ENCODE assay signal across 13 cellular contexts in the genomic region with DNA sequence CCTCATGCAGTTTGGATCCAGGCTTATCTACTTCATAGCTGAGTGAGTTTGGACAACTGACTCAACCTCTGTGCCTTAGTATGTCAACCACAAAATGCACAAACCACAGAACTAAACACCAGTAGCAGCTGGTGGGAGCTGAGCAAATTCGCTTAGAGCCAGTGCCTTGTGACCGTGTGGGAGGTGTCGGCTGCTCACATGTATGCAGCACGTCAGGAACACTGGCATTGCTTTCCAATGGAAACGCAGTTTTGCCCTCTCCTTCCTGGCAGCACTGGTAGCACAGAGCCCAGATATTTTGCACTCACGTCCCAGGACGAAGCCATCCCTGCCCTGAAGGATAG. TPM values are rescaled to one million over a fixed set of nuclear protein-coding genes. Genes with fewer than 3 reads are reported as not detected.
DNase-seq lines count a peak whose midpoint lies in the region; ATAC-seq, FAIRE-seq and TF ChIP-seq lines count a peak whose summit lies in the region.
"Had no signal": no experiment of that assay in that cellular context is flagged by ENCODE, and none has a peak within 500 bp of the region (broad histone marks: within the 10 kb centered on the region; RNA-seq: fewer than 3 reads in every experiment).

No MANE protein-coding gene starts in this region.

- ATAC-seq in CD4-positive, alpha-beta T cell (ENCODE audit: poor library complexity): no peak
- ATAC-seq: HCT116 had no signal

- H3K36me3 Mint-ChIP-seq in CD4-positive, alpha-beta T cell (ENCODE audit: low read depth): no peaks in the 10 kb centered on the region
- H3K36me3 Mint-ChIP-seq: naive B cell had no signal

- H3K4me1 Mint-ChIP-seq in CD4-positive, alpha-beta T cell (ENCODE audit: low read depth): no peaks in the 10 kb centered on the region
- H3K4me1 Mint-ChIP-seq: activated B cell treated with CpG ODN at 0.5 μM for 24 hours had no signal

- no peaks in the 10 kb centered on the region for H3K27me3 Mint-ChIP-seq in CD4-positive, alpha-beta T cell
- H3K27me3 Mint-ChIP-seq: activated B cell treated with CpG ODN at 0.5 μM for 24 hours, naive B cell had no signal

- peak overlapping the region; percentile 33 to 68 (median 50) for H3K27ac ChIP-seq in stomach
- no peak overlapping the region for H3K27ac ChIP-seq in CD4-positive, alpha-beta T cell (ENCODE audit: low read depth, low read length)

- H3K9me3 ChIP-seq in stomach: no peaks in the 10 kb centered on the region
- H3K9me3 ChIP-seq in CD4-positive, alpha-beta T cell (ENCODE audit: control insufficient read depth, low read length): no peaks in the 10 kb centered on the region

- H3K4me3 Mint-ChIP-seq in CD4-positive, alpha-beta T cell: no peak overlapping the region
- H3K4me3 Mint-ChIP-seq: activated B cell treated with CpG ODN at 0.5 μM for 24 hours, naive B cell had no signal

- FAIRE-seq in RCC 7860 (lab: Jason Lieb, UNC): peak; percentile 96
- FAIRE-seq: frontal cortex had no signal

- TF ChIP-seq CTCF in foreskin fibroblast (IDR thresholded peaks at IDR 0.05; ENCODE audit: low read depth, low read length) (no peak), stomach (IDR thresholded peaks at IDR 0.05) (no peak)
- no peak for TF ChIP-seq CTCF in CD4-positive, alpha-beta T cell (IDR thresholded peaks at IDR 0.05)

- no peaks in the 10 kb centered on the region for H3K9me3 Mint-ChIP-seq in CD4-positive, alpha-beta T cell
- H3K9me3 Mint-ChIP-seq: activated B cell treated with CpG ODN at 0.5 μM for 24 hours, naive B cell had no signal

- peaks cover 9 to 50% (median 31%) of the 10 kb centered on the region in 4 donors for H3K4me1 ChIP-seq in stomach

- no peaks in the 10 kb centered on the region for H3K36me3 ChIP-seq in stomach

- no peaks in the 10 kb centered on the region for H3K27me3 ChIP-seq in stomach
- H3K27me3 ChIP-seq in CD4-positive, alpha-beta T cell (ENCODE audit: control insufficient read depth, insufficient read depth, low read length): no peaks in the 10 kb centered on the region

- 22 to 60% (median 56%) methylated on average over 7 of the region's 7 CpGs for WGBS in stomach, 5 donors

- POLR2A ChIA-PET in CD4-positive, alpha-beta T cell (lab: Charles Lee): no interaction called here

- H3K4me3 ChIP-seq in foreskin fibroblast (ENCODE audit: low read depth in 1 of 2, low read length in 2 of 2): no peak overlapping the region
- H3K4me3 ChIP-seq in stomach: no peak overlapping the region

- TF ChIP-seq POLR2A in stomach (IDR thresholded peaks at IDR 0.05): no peak

- peak; percentile 32 for DNase-seq in DMS53 (lab: John Stamatoyannopoulos, UW)
- no peak for DNase-seq in DMS53 treated with DMSO at 0.1 percent for 48 hours (lab: John Stamatoyannopoulos, UW; ENCODE audit: unreplicated experiment)
- DNase-seq in RCC 7860 (ENCODE audit: low spot score): peak; percentile 96
- DNase-seq in foreskin fibroblast: peak; percentile 26 to 46
- DNase-seq in stomach: peak; percentile 57
- DNase-seq in CD4-positive, alpha-beta T cell: no peak
- DNase-seq in COR-L47 (lab: John Stamatoyannopoulos, UW): no peak
- DNase-seq in NCI-H2081 treated with DMSO at 0.1 percent for 48 hours (lab: John Stamatoyannopoulos, UW): no peak
- DNase-seq: 8988T, activated B cell treated with CpG ODN at 0.5 μM for 24 hours, naive B cell had no signal

- TF ChIP-seq EP300 in stomach (IDR thresholded peaks at IDR 0.05): no peak

- intact Hi-C loops in stomach (cut with DNase I; ENCODE audit: low total_unique reads): no loop called here
- intact Hi-C loops in CD4-positive, alpha-beta T cell (cut with DNase I, micrococcal nuclease): no loop called here

- CTCF ChIA-PET in CD4-positive, alpha-beta T cell (lab: Charles Lee): no interaction called here

- H3K27ac Mint-ChIP-seq in CD4-positive, alpha-beta T cell: no peak overlapping the region
- H3K27ac Mint-ChIP-seq: activated B cell treated with CpG ODN at 0.5 μM for 24 hours, naive B cell had no signal

RNA-seq across cellular contexts. Expression of gene NTN5, which starts 8.3 kb away (rescaled TPM):
- total RNA-seq in stomach: not detected
- polyA plus RNA-seq in stomach: 1 to 10 TPM in 1 of 3 donors, not detected in 2; 1.3 TPM
- total RNA-seq in CD4-positive, alpha-beta T cell: 1 to 10 TPM; 2.7 to 3.0 TPM
- total RNA-seq: frontal cortex had no signal

RNA-seq across cellular contexts. Expression of gene FUT2, which starts 14.7 kb away (rescaled TPM):
- 10 to 100 TPM; 23.2 to 42.0 (median 33.2) TPM for total RNA-seq in stomach
- 10 to 100 TPM; 22.7 to 76.8 (median 25.8) TPM for polyA plus RNA-seq in stomach
- not detected for total RNA-seq in CD4-positive, alpha-beta T cell
- total RNA-seq: activated B cell treated with CpG ODN at 0.5 μM for 24 hours had no signal

RNA-seq across cellular contexts. Expression of gene CA11, which starts 35.1 kb away (rescaled TPM):
- total RNA-seq in stomach: 10 to 100 TPM in 2 of 5 donors, 1 to 10 TPM in 2, not detected in 1; 1.8 to 33.0 (median 18.1) TPM
- polyA plus RNA-seq in stomach: 10 to 100 TPM; 15.7 to 17.7 (median 15.8) TPM
- 10 to 100 TPM; 11.0 to 12.4 TPM for total RNA-seq in CD4-positive, alpha-beta T cell

RNA-seq across cellular contexts. Expression of gene MAMSTR, which starts 38.4 kb away (rescaled TPM):
- 1 to 10 TPM in 1 of 5 donors, under 1 TPM in 1, not detected in 3; 0.55 to 3.6 TPM for total RNA-seq in stomach
- 1 to 10 TPM in 2 of 3 donors, under 1 TPM in 1; 0.46 to 1.5 (median 1.5) TPM for polyA plus RNA-seq in stomach
- total RNA-seq in CD4-positive, alpha-beta T cell: under 1 TPM; 0.47 to 0.50 TPM

RNA-seq across cellular contexts. Expression of gene DBP, which starts 43.9 kb away (rescaled TPM):
- total RNA-seq in stomach: 10 to 100 TPM in 1 of 5 donors, 1 to 10 TPM in 3, not detected in 1; 7.2 to 21.7 (median 9.7) TPM
- polyA plus RNA-seq in stomach: 10 to 100 TPM in 1 of 3 donors, 1 to 10 TPM in 2; 4.2 to 29.0 (median 9.2) TPM
- total RNA-seq in CD4-positive, alpha-beta T cell: 10 to 100 TPM; 48.3 to 55.6 TPM

Comparison
In these comparisons a context has a peak if more than half of its experiments do, and no peak if none do; other contexts are left out.
1. DNase-seq: peak in DMS53 (single experiment), RCC 7860 (single experiment), foreskin fibroblast (2 of 2) and stomach (single experiment); none in DMS53 treated with DMSO at 0.1 percent for 48 hours (single experiment), CD4-positive, alpha-beta T cell (0 of 10), COR-L47 (single experiment) and NCI-H2081 treated with DMSO at 0.1 percent for 48 hours (single experiment).
2. RNA of gene FUT2, which starts 14.7 kb away (total RNA-seq): 23.2 to 42.0 TPM in stomach; not detected in CD4-positive, alpha-beta T cell; every median in the first group is over 10 times any median in the second.